18 cellular contexts compared by ENCODE assay signal in the genomic region with DNA sequence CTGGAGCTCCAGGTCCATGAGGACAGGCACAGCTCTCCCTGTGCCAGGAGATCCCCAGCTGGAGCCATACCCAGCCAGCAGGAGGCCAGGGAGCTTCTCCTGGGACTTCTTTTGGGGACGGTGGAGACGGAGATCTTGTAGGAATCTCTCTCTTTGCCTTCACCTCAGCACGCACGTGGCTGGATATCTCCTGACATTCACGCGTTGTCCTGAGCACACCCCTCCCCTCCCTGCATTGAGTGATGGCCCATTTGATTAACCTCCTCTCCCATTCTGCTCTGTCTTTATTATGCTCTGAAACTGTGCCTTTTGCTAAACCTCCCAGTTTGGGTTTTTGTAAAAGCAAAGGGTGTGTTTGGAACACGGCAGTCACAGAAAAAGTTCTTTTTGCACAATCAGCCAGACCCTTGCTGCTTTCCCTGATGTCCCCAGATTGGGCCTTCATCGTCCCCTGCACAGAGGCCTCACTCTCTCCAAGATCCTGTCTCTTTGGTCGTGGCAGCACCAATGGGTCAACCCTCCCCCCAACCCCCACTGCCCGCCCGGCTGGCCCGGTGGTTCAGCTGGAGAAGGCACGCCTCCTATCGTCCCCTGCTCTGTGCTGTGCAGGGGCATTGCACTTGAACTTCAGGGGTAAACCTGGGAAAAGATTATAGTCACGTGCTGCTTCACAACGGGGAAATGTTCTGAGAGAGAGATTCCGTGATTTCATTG. TPM values are rescaled to one million over a fixed set of nuclear protein-coding genes. Genes with fewer than 3 reads are reported as not detected.
DNase-seq lines count a peak whose midpoint lies in the region; ATAC-seq and TF ChIP-seq lines count a peak whose summit lies in the region.
"Had no signal": no experiment of that assay in that cellular context is flagged by ENCODE, and none has a peak within 500 bp of the region (broad histone marks: within the 10 kb centered on the region; RNA-seq: fewer than 3 reads in every experiment).

No MANE protein-coding gene starts in this region.

- POLR2A ChIA-PET in activated naive CD8-positive, alpha-beta T cell treated with anti-CD3 and anti-CD28 coated beads, Interleukin-2, amount 10 ng/mL, durations not matched to agents 7 days and 5 days (lab: Charles Lee) = interaction anchor here (0.9 to 2.4 kb wide), 3 partner anchors 20 to 302 kb away, joined by 3 to 26 read pairs (median 3); a partner anchor contains a TSS
- POLR2A ChIA-PET in WTC11 (lab: Charles Lee) = no interaction called here

- H3K27ac Mint-ChIP-seq in activated naive CD8-positive, alpha-beta T cell treated with anti-CD3 and anti-CD28 coated beads, Interleukin-2, amount 10 ng/mL, durations not matched to agents 7 days and 5 days = peak overlapping the region; percentile 25
- no peak overlapping the region for H3K27ac Mint-ChIP-seq in activated naive CD8-positive, alpha-beta T cell treated with anti-CD3 and anti-CD28 coated beads, Interleukin-2, amount 50 U/mL, for 24 hours
- H3K27ac Mint-ChIP-seq in WTC11 = peak overlapping the region; percentile 54; the same call in 1 of the 2 replicates
- no peak overlapping the region for H3K27ac Mint-ChIP-seq in activated T-helper 1 cell treated with anti-CD3 and anti-CD28 coated beads, Interleukin-12 subunit alpha, Interleukin-12 subunit beta, Interleukin-2, Interleukin-4 antibody, amounts not matched to agents 30 ng/mL and 10 ng/mL and 1 ng/mL, durations not matched to agents 14 hours and 24 hours and 36 hours
- H3K27ac Mint-ChIP-seq: B cell; CD4-positive, alpha-beta memory T cell had no signal

- WGBS in spleen, 5 donors = 85 to 95% (median 87%) methylated on average over 15 to 17 of the region's 17 CpGs
- 90 to 92% methylated on average over 2 to 6 of the region's 17 CpGs for WGBS in gastroesophageal sphincter (ENCODE audit: low coverage in 1 of 2), 2 donors

- no peaks in the 10 kb centered on the region for H3K9me3 ChIP-seq in spleen
- no peaks in the 10 kb centered on the region for H3K9me3 ChIP-seq in gastroesophageal sphincter

- H3K27me3 ChIP-seq in spleen (replicated peaks in 1 of 7) (no peaks in the 10 kb centered on the region), gastroesophageal sphincter (no peaks in the 10 kb centered on the region)

- H3K4me1 ChIP-seq in spleen = peaks cover 0 to 35% (median 21%) of the 10 kb centered on the region in 6 donors
- H3K4me1 ChIP-seq in gastroesophageal sphincter = peaks cover 0 to 17% (median 3%) of the 10 kb centered on the region in 3 donors

- peaks cover 20% of the 10 kb centered on the region for H3K4me1 Mint-ChIP-seq in activated naive CD8-positive, alpha-beta T cell treated with anti-CD3 and anti-CD28 coated beads, Interleukin-2, amount 10 ng/mL, durations not matched to agents 7 days and 5 days
- peaks cover 25% of the 10 kb centered on the region for H3K4me1 Mint-ChIP-seq in activated naive CD8-positive, alpha-beta T cell treated with anti-CD3 and anti-CD28 coated beads, Interleukin-2, amount 50 U/mL, for 24 hours
- H3K4me1 Mint-ChIP-seq in WTC11 = peaks cover 7% of the 10 kb centered on the region
- H3K4me1 Mint-ChIP-seq in activated T-helper 1 cell treated with anti-CD3 and anti-CD28 coated beads, Interleukin-12 subunit alpha, Interleukin-12 subunit beta, Interleukin-2, Interleukin-4 antibody, amounts not matched to agents 30 ng/mL and 10 ng/mL and 1 ng/mL, durations not matched to agents 14 hours and 24 hours and 36 hours (ENCODE audit: low read depth) = peaks cover 50% of the 10 kb centered on the region

- H3K36me3 ChIP-seq in spleen (peaks cover 0 to 70% (median 28%) of the 10 kb centered on the region in 6 donors), gastroesophageal sphincter (peaks cover 0 to 58% of the 10 kb centered on the region in 2 donors)

- H3K36me3 Mint-ChIP-seq in activated naive CD8-positive, alpha-beta T cell treated with anti-CD3 and anti-CD28 coated beads, Interleukin-2, amount 10 ng/mL, durations not matched to agents 7 days and 5 days = peaks cover 14% of the 10 kb centered on the region
- peaks cover 28% of the 10 kb centered on the region for H3K36me3 Mint-ChIP-seq in activated naive CD8-positive, alpha-beta T cell treated with anti-CD3 and anti-CD28 coated beads, Interleukin-2, amount 50 U/mL, for 24 hours (ENCODE audit: low read depth)
- H3K36me3 Mint-ChIP-seq in WTC11 = peaks cover 7% of the 10 kb centered on the region
- peaks cover 42% of the 10 kb centered on the region for H3K36me3 Mint-ChIP-seq in activated T-helper 1 cell treated with anti-CD3 and anti-CD28 coated beads, Interleukin-12 subunit alpha, Interleukin-12 subunit beta, Interleukin-2, Interleukin-4 antibody, amounts not matched to agents 30 ng/mL and 10 ng/mL and 1 ng/mL, durations not matched to agents 14 hours and 24 hours and 36 hours (ENCODE audit: low read depth)

- no peaks in the 10 kb centered on the region for H3K9me3 Mint-ChIP-seq in activated naive CD8-positive, alpha-beta T cell treated with anti-CD3 and anti-CD28 coated beads, Interleukin-2, amount 10 ng/mL, durations not matched to agents 7 days and 5 days
- H3K9me3 Mint-ChIP-seq in activated naive CD8-positive, alpha-beta T cell treated with anti-CD3 and anti-CD28 coated beads, Interleukin-2, amount 50 U/mL, for 24 hours = no peaks in the 10 kb centered on the region
- H3K9me3 Mint-ChIP-seq in WTC11 = no peaks in the 10 kb centered on the region
- no peaks in the 10 kb centered on the region for H3K9me3 Mint-ChIP-seq in activated T-helper 1 cell treated with anti-CD3 and anti-CD28 coated beads, Interleukin-12 subunit alpha, Interleukin-12 subunit beta, Interleukin-2, Interleukin-4 antibody, amounts not matched to agents 30 ng/mL and 10 ng/mL and 1 ng/mL, durations not matched to agents 14 hours and 24 hours and 36 hours
- H3K9me3 Mint-ChIP-seq: CD4-positive, alpha-beta memory T cell had no signal

- DNase-seq in activated naive CD8-positive, alpha-beta T cell treated with anti-CD3 and anti-CD28 coated beads, Interleukin-2, amount 10 ng/mL, durations not matched to agents 7 days and 5 days = no peak
- DNase-seq in activated naive CD8-positive, alpha-beta T cell treated with anti-CD3 and anti-CD28 coated beads, Interleukin-2, amount 50 U/mL, for 24 hours = no peak
- no peak for DNase-seq in WTC11 (ENCODE audit: low spot score)
- DNase-seq in erythroblast (lab: John Stamatoyannopoulos, UW) = peak; percentile 19 to 24
- DNase-seq in spleen = peak; percentile 67
- no peak for DNase-seq in DMS114 treated with DMSO at 0.1 percent for 48 hours (lab: John Stamatoyannopoulos, UW; ENCODE audit: unreplicated experiment)
- DNase-seq in activated T-helper 1 cell treated with anti-CD3 and anti-CD28 coated beads, Interleukin-12 subunit alpha, Interleukin-12 subunit beta, Interleukin-2, Interleukin-4 antibody, amounts not matched to agents 30 ng/mL and 10 ng/mL and 1 ng/mL, durations not matched to agents 14 hours and 24 hours and 36 hours (ENCODE audit: low spot score) = no peak
- DNase-seq: Calu3; CD4-positive, alpha-beta memory T cell; NCI-H1048; NCI-H146; NCI-H2081; NCI-H510A; NCI-H774; RPMI8226 had no signal

- no peak for TF ChIP-seq EP300 in gastroesophageal sphincter (IDR thresholded peaks at IDR 0.05)

- H3K4me3 ChIP-seq in spleen (no peak overlapping the region), gastroesophageal sphincter (no peak overlapping the region)

- H3K27me3 Mint-ChIP-seq in activated naive CD8-positive, alpha-beta T cell treated with anti-CD3 and anti-CD28 coated beads, Interleukin-2, amount 10 ng/mL, durations not matched to agents 7 days and 5 days = no peaks in the 10 kb centered on the region
- H3K27me3 Mint-ChIP-seq in activated naive CD8-positive, alpha-beta T cell treated with anti-CD3 and anti-CD28 coated beads, Interleukin-2, amount 50 U/mL, for 24 hours = no peaks in the 10 kb centered on the region
- no peaks in the 10 kb centered on the region for H3K27me3 Mint-ChIP-seq in WTC11 (ENCODE audit: low read depth)
- H3K27me3 Mint-ChIP-seq in activated T-helper 1 cell treated with anti-CD3 and anti-CD28 coated beads, Interleukin-12 subunit alpha, Interleukin-12 subunit beta, Interleukin-2, Interleukin-4 antibody, amounts not matched to agents 30 ng/mL and 10 ng/mL and 1 ng/mL, durations not matched to agents 14 hours and 24 hours and 36 hours (ENCODE audit: insufficient read depth) = no peaks in the 10 kb centered on the region
- H3K27me3 Mint-ChIP-seq: B cell; CD4-positive, alpha-beta memory T cell had no signal

- TF ChIP-seq POLR2A in erythroblast (IDR thresholded peaks at IDR 0.05; ENCODE audit: low read length) (no peak), spleen (IDR thresholded peaks at IDR 0.05) (no peak), gastroesophageal sphincter (IDR thresholded peaks at IDR 0.05) (no peak)

- no peak for ATAC-seq in activated naive CD8-positive, alpha-beta T cell treated with anti-CD3 and anti-CD28 coated beads, Interleukin-2, amount 10 ng/mL, durations not matched to agents 7 days and 5 days (ENCODE audit: low read depth)
- no peak for ATAC-seq in activated naive CD8-positive, alpha-beta T cell treated with anti-CD3 and anti-CD28 coated beads, Interleukin-2, amount 50 U/mL, for 24 hours
- ATAC-seq in WTC11 (no peak), gastroesophageal sphincter (no peak)

- intact Hi-C loops in spleen (cut with DNase I; ENCODE audit: low total_unique reads) = loop anchor here (10.0 kb wide), 1 partner anchor 144 kb away; a partner anchor contains a TSS
- intact Hi-C loops in activated T-helper 1 cell treated with anti-CD3 and anti-CD28 coated beads, Interleukin-12 subunit alpha, Interleukin-12 subunit beta, Interleukin-2, Interleukin-4 antibody, amounts not matched to agents 30 ng/mL and 10 ng/mL and 1 ng/mL, durations not matched to agents 14 hours and 24 hours and 36 hours (cut with micrococcal nuclease) = no loop called here

- CTCF ChIA-PET in WTC11 (lab: Charles Lee) = interaction anchor here (0.8 to 3.0 kb wide), 11 partner anchors 9 to 362 kb away, joined by 3 to 41 read pairs (median 4); a partner anchor contains a TSS

- no peak overlapping the region for H3K4me3 Mint-ChIP-seq in activated naive CD8-positive, alpha-beta T cell treated with anti-CD3 and anti-CD28 coated beads, Interleukin-2, amount 10 ng/mL, durations not matched to agents 7 days and 5 days
- H3K4me3 Mint-ChIP-seq in activated naive CD8-positive, alpha-beta T cell treated with anti-CD3 and anti-CD28 coated beads, Interleukin-2, amount 50 U/mL, for 24 hours = no peak overlapping the region
- no peak overlapping the region for H3K4me3 Mint-ChIP-seq in WTC11
- no peak overlapping the region for H3K4me3 Mint-ChIP-seq in activated T-helper 1 cell treated with anti-CD3 and anti-CD28 coated beads, Interleukin-12 subunit alpha, Interleukin-12 subunit beta, Interleukin-2, Interleukin-4 antibody, amounts not matched to agents 30 ng/mL and 10 ng/mL and 1 ng/mL, durations not matched to agents 14 hours and 24 hours and 36 hours
- H3K4me3 Mint-ChIP-seq: B cell; CD4-positive, alpha-beta memory T cell had no signal

- H3K27ac ChIP-seq in spleen (no peak overlapping the region), gastroesophageal sphincter (no peak overlapping the region)
- H3K27ac ChIP-seq: KMS-11 had no signal

- no peak for TF ChIP-seq CTCF in WTC11 (IDR thresholded peaks at IDR 0.05)
- TF ChIP-seq CTCF in spleen (IDR thresholded peaks at IDR 0.05 in 8 of 11, conservative IDR thresholded peaks at IDR 0.05 in 3 of 11) = no peak
- TF ChIP-seq CTCF in gastroesophageal sphincter (IDR thresholded peaks at IDR 0.05) = no peak

RNA-seq across cellular contexts. Expression of a gene that starts 32.5 kb away (rescaled TPM):
- 100 to 1,000 TPM; 159 to 175 TPM for total RNA-seq in activated naive CD8-positive, alpha-beta T cell treated with anti-CD3 and anti-CD28 coated beads, Interleukin-2, amount 10 ng/mL, durations not matched to agents 7 days and 5 days
- total RNA-seq in WTC11 (2021) = 3.3 to 5.7 TPM (median 3.7 TPM) in 3 replicates
- total RNA-seq in spleen = 100 to 1,000 TPM; 187 to 309 (median 252) TPM
- polyA plus RNA-seq in spleen = 100 to 1,000 TPM; 162 to 202 (median 198) TPM
- total RNA-seq in activated T-helper 1 cell treated with anti-CD3 and anti-CD28 coated beads, Interleukin-12 subunit alpha, Interleukin-12 subunit beta, Interleukin-2, Interleukin-4 antibody, amounts not matched to agents 30 ng/mL and 10 ng/mL and 1 ng/mL, durations not matched to agents 14 hours and 24 hours and 36 hours = 38.4 and 39.7 TPM in 2 replicates
- total RNA-seq in gastroesophageal sphincter = 10 to 100 TPM in 3 of 4 donors, 1 to 10 TPM in 1; 8.7 to 62.0 (median 27.2) TPM

Comparison
In these comparisons a context has a peak if more than half of its experiments do, and no peak if none do; other contexts are left out.
1. H3K27ac Mint-ChIP-seq: peak in activated naive CD8-positive, alpha-beta T cell treated with anti-CD3 and anti-CD28 coated beads, Interleukin-2, amount 10 ng/mL, durations not matched to agents 7 days and 5 days (single experiment) and WTC11 (single experiment); none in activated naive CD8-positive, alpha-beta T cell treated with anti-CD3 and anti-CD28 coated beads, Interleukin-2, amount 50 U/mL, for 24 hours (single experiment) and activated T-helper 1 cell treated with anti-CD3 and anti-CD28 coated beads, Interleukin-12 subunit alpha, Interleukin-12 subunit beta, Interleukin-2, Interleukin-4 antibody, amounts not matched to agents 30 ng/mL and 10 ng/mL and 1 ng/mL, durations not matched to agents 14 hours and 24 hours and 36 hours (single experiment).
2. DNase-seq: peak in erythroblast (2 of 2) and spleen (single experiment); none in activated naive CD8-positive, alpha-beta T cell treated with anti-CD3 and anti-CD28 coated beads, Interleukin-2, amount 10 ng/mL, durations not matched to agents 7 days and 5 days (single experiment), activated naive CD8-positive, alpha-beta T cell treated with anti-CD3 and anti-CD28 coated beads, Interleukin-2, amount 50 U/mL, for 24 hours (single experiment), WTC11 (single experiment), DMS114 treated with DMSO at 0.1 percent for 48 hours (single experiment) and activated T-helper 1 cell treated with anti-CD3 and anti-CD28 coated beads, Interleukin-12 subunit alpha, Interleukin-12 subunit beta, Interleukin-2, Interleukin-4 antibody, amounts not matched to agents 30 ng/mL and 10 ng/mL and 1 ng/mL, durations not matched to agents 14 hours and 24 hours and 36 hours (single experiment).